ENCODE assay signal across 11 cellular contexts in the genomic region with DNA sequence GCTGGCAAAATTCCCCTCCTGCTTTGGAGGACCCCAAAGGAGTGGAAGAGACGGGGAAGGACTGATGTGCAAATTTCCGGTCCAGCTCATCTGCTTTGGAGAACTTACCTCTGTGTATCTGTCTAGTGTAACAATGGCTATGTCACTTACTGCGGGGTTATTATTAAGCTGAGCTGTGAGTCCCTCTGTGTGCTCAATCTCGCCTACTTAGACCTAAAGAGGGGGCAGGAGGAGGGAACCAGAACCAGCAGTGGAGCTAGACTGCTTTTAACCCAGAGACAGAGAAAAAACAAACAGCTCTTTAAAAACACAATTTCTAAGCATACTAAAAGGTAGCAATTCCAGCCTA.
DNase-seq lines count a peak whose midpoint lies in the region; ATAC-seq and TF ChIP-seq lines count a peak whose summit lies in the region.
"Had no signal": no experiment of that assay in that cellular context is flagged by ENCODE, and none has a peak within 500 bp of the region (broad histone marks: within the 10 kb centered on the region; RNA-seq: fewer than 3 reads in every experiment).

No MANE protein-coding gene starts in this region.

- H2BK5ac ChIP-seq in mesendoderm (ENCODE audit: low read length), result no peak overlapping the region

- no peak overlapping the region for H3K4ac ChIP-seq in mesendoderm (ENCODE audit: low read depth, low read length)

- no peak overlapping the region for H3K56ac ChIP-seq in mesendoderm (ENCODE audit: low read length)

- H3K36me3 ChIP-seq in endodermal cell (ENCODE audit: control insufficient read depth, insufficient read depth, low read length) (no peaks in the 10 kb centered on the region), neutrophil (no peaks in the 10 kb centered on the region), mesendoderm (ENCODE audit: control insufficient read depth, insufficient read depth, low read length) (no peaks in the 10 kb centered on the region)

- H3K27ac Mint-ChIP-seq in endodermal cell (no peak overlapping the region), T-helper 17 cell (no peak overlapping the region)

- H3K23ac ChIP-seq in mesendoderm (ENCODE audit: low read length), result no peak overlapping the region

- no peaks in the 10 kb centered on the region for H3K79me2 ChIP-seq in mesendoderm (ENCODE audit: control insufficient read depth, insufficient read depth, low read length)

- H3K27me3 ChIP-seq in endodermal cell (ENCODE audit: control insufficient read depth, insufficient read depth, low read length, poor library complexity, severe bottlenecking) (no peaks in the 10 kb centered on the region), neutrophil (peaks cover 48% of the 10 kb centered on the region), mesendoderm (ENCODE audit: insufficient read depth, low read length, poor library complexity) (no peaks in the 10 kb centered on the region)

- no peak overlapping the region for H3K4me3 Mint-ChIP-seq in endodermal cell
- no peak overlapping the region for H3K4me3 Mint-ChIP-seq in T-helper 17 cell
- H3K4me3 Mint-ChIP-seq: activated CD8-positive, alpha-beta T cell treated with anti-CD3 and anti-CD28 coated beads, Interleukin-2, amount 10 ng/mL, durations not matched to agents 7 days and 5 days had no signal

- H2AK5ac ChIP-seq in mesendoderm (ENCODE audit: low read length), result no peak overlapping the region

- H3K36me3 Mint-ChIP-seq in endodermal cell (ENCODE audit: low read depth) (peaks cover 3% of the 10 kb centered on the region), T-helper 17 cell (ENCODE audit: low read depth) (no peaks in the 10 kb centered on the region)

- peak overlapping the region; percentile 19 for H3K27ac ChIP-seq in endodermal cell (ENCODE audit: low read depth, low read length)
- H3K27ac ChIP-seq in neutrophil, result peak overlapping the region; percentile 62
- H3K27ac ChIP-seq in mesendoderm (ENCODE audit: low read depth, low read length), result no peak overlapping the region

- no peak overlapping the region for H4K8ac ChIP-seq in mesendoderm (ENCODE audit: low read depth, low read length)

- H4K5ac ChIP-seq in mesendoderm (ENCODE audit: low read length), result no peak overlapping the region

- H3K4me1 Mint-ChIP-seq in endodermal cell (peaks cover 30% of the 10 kb centered on the region), T-helper 17 cell (peaks cover 20% of the 10 kb centered on the region)

- peaks cover 1% of the 10 kb centered on the region for H3K9me3 Mint-ChIP-seq in endodermal cell

- no peaks in the 10 kb centered on the region for H3K4me1 ChIP-seq in endodermal cell (ENCODE audit: control insufficient read depth, insufficient read depth, low read length)
- peaks cover 53 to 54% of the 10 kb centered on the region in 2 experiments for H3K4me1 ChIP-seq in neutrophil (ENCODE audit: control insufficient read depth in 1 of 2, insufficient read depth in 1 of 2, low read depth in 1 of 2, low read length in 1 of 2)
- H3K4me1 ChIP-seq in mesendoderm (ENCODE audit: control insufficient read depth, low read depth, low read length), result peaks cover 4% of the 10 kb centered on the region

- H3K4me3 ChIP-seq in endodermal cell (ENCODE audit: low read length), result no peak overlapping the region
- no peak overlapping the region for H3K4me3 ChIP-seq in neutrophil (ENCODE audit: low read depth in 1 of 2, low read length in 1 of 2)
- H3K4me3 ChIP-seq in mesendoderm (ENCODE audit: low read length), result no peak overlapping the region

- peak; percentile 22 for ATAC-seq in left ventricle myocardium superior
- ATAC-seq in left cardiac atrium, result no peak
- ATAC-seq in T-helper 17 cell, result no peak
- ATAC-seq: activated CD8-positive, alpha-beta T cell treated with anti-CD3 and anti-CD28 coated beads, Interleukin-2, amount 10 ng/mL, durations not matched to agents 7 days and 5 days had no signal

- no peaks in the 10 kb centered on the region for H3K9me3 ChIP-seq in endodermal cell (ENCODE audit: control insufficient read depth, low read length)
- H3K9me3 ChIP-seq in neutrophil, result no peaks in the 10 kb centered on the region
- no peaks in the 10 kb centered on the region for H3K9me3 ChIP-seq in T-helper 17 cell (ENCODE audit: control insufficient read depth, low read length, poor library complexity, severe bottlenecking)

- TF ChIP-seq CTCF in endodermal cell (conservative IDR thresholded peaks at IDR 0.05) (no peak), neutrophil (IDR thresholded peaks at IDR 0.05) (no peak)

- H2BK15ac ChIP-seq in mesendoderm (replicated peaks; ENCODE audit: low read depth), result no peak overlapping the region

- 91 to 92% methylated on average over 4 of the region's 4 CpGs for WGBS in endodermal cell (ENCODE audit: insufficient coverage in 1 of 2, insufficient read length in 1 of 2), 2 experiments
- WGBS in mesendoderm (ENCODE audit: extremely low coverage, insufficient coverage, low lambda C conversion rate), result no CpG with 5 or more reads among the region's 4 CpGs

- DNase-seq in left ventricle myocardium superior (no peak), left cardiac atrium (no peak), endodermal cell (no peak), SK-N-DZ (ENCODE audit: low spot score) (no peak), T-helper 17 cell (no peak), mesendoderm (no peak)
- DNase-seq in stimulated activated CD4-positive, alpha-beta T cell treated with anti-CD3 and anti-CD28 coated beads, Interleukin-4, amount 100 ng/mL, for 1 hour, result no peak
- DNase-seq: activated CD8-positive, alpha-beta T cell treated with anti-CD3 and anti-CD28 coated beads, Interleukin-2, amount 10 ng/mL, durations not matched to agents 7 days and 5 days; hippocampal formation; SHP77 had no signal

- H3K27me3 Mint-ChIP-seq in endodermal cell (ENCODE audit: insufficient read depth) (no peaks in the 10 kb centered on the region), T-helper 17 cell (no peaks in the 10 kb centered on the region)

- H3K4me2 ChIP-seq in mesendoderm (ENCODE audit: low read length), result no peak overlapping the region

- no peaks in the 10 kb centered on the region for H3K79me1 ChIP-seq in mesendoderm (ENCODE audit: low read length)

- H2BK120ac ChIP-seq in mesendoderm (ENCODE audit: low read depth, low read length), result no peak overlapping the region

- H3K18ac ChIP-seq in mesendoderm (ENCODE audit: low read length), result no peak overlapping the region

- no peak overlapping the region for H3K9ac ChIP-seq in endodermal cell (ENCODE audit: extremely low read depth, low read length, poor library complexity, severe bottlenecking)
- no peak overlapping the region for H3K9ac ChIP-seq in mesendoderm (ENCODE audit: low read length)

- intact Hi-C loops in left ventricle myocardium superior (cut with micrococcal nuclease), result no loop called here
- intact Hi-C loops in left cardiac atrium (cut with DNase I), result no loop called here
